9 cellular contexts compared by ENCODE assay signal in genomic region chr18:78837766-78838165, GRCh38.
"Had no signal": no experiment of that assay in that cellular context is flagged by ENCODE, and none has a peak within 500 bp of the region (broad histone marks: within the 10 kb centered on the region; RNA-seq: fewer than 3 reads in every experiment).

No MANE protein-coding gene starts in this region.

- H3K4me1 Mint-ChIP-seq: GM23338, H9 had no signal

- DNase-seq: GM23248, GOT3, H9, HCEC 1CT, HFFc6 had no signal

- H3K4me3 ChIP-seq: GM23248, GM23338, HAP-1 had no signal

- H3K4me1 ChIP-seq: HAP-1 had no signal

- H3K27ac ChIP-seq: GM23248 had no signal

- H3K9me3 ChIP-seq: HAP-1 had no signal

- H3K9me3 Mint-ChIP-seq: H9 had no signal

- H3K36me3 ChIP-seq: HAP-1 had no signal

- FAIRE-seq: H1, H54 had no signal

- H3K4me3 Mint-ChIP-seq: GM23338, H9, HFFc6 had no signal

- H3K9ac ChIP-seq: GM23248 had no signal

- H3K27ac Mint-ChIP-seq: GM23338, H9, HFFc6 had no signal
